In the genomic region with DNA sequence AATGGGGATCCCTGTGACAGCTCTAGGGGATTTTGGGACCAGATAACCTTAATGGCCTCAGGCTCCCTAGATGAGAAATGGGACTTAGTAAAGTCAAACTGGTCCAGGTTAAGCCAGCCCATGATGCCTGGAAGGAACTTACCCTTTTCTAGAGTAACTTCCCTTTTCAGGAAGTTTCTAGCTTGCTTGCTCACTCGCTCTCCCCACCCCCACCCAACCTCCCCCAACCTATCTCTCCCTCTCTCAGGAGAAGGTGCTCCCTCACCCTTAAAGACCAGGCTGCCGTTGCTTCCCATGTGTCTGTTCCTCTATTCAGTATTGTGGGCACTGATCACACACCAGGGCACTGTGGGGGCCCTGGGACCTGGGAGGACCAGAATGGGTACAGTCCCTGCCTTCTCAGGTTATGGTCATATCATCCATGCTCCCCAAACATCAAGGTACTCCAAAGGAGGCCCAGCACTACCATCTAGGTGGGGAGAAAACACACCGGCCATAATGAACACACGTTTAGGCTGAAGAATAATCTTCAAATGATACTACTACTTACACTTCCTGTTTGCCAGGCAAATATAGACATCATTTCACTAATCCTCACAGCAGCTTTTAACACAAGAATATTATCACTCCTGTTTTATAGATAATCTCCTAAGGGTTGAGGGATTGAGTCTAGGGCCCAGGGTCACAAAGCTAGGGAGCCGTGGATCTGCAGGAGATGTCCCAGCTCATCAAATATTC, we compare ENCODE assay signal across 21 cellular contexts. TPM values are rescaled to one million over a fixed set of nuclear protein-coding genes. Genes with fewer than 3 reads are reported as not detected.
DNase-seq lines count a peak whose midpoint lies in the region; ATAC-seq, FAIRE-seq and TF ChIP-seq lines count a peak whose summit lies in the region.
"Had no signal": no experiment of that assay in that cellular context is flagged by ENCODE, and none has a peak within 500 bp of the region (broad histone marks: within the 10 kb centered on the region; RNA-seq: fewer than 3 reads in every experiment).

No MANE protein-coding gene starts in this region.

- no peak for TF ChIP-seq EP300 in K562 (IDR thresholded peaks at IDR 0.05; ENCODE audit: low read length)

- no peak overlapping the region for H3K27ac ChIP-seq in K562 (ENCODE audit: extremely low read depth, low read depth, low read length)
- H3K27ac ChIP-seq in smooth muscle cell (ENCODE audit: low read depth): peak overlapping the region; percentile 64
- H3K27ac ChIP-seq: esophagus muscularis mucosa, right lobe of liver, RWPE1, tibial nerve had no signal

- TF ChIP-seq POLR2A in GM12891 (IDR thresholded peaks at IDR 0.05; ENCODE audit: low read depth, low read length) (no peak), K562 (conservative IDR thresholded peaks at IDR 0.05) (no peak)

- no peak overlapping the region for H3K9ac ChIP-seq in K562 (ENCODE audit: insufficient read depth in 1 of 2, low read depth in 2 of 2, low read length in 2 of 2)
- no peak overlapping the region for H3K9ac ChIP-seq in smooth muscle cell (ENCODE audit: low read depth)

- H2AFZ ChIP-seq in K562 (ENCODE audit: low read depth, low read length) (no peak overlapping the region), smooth muscle cell (ENCODE audit: low read depth) (no peak overlapping the region)

- H3K4me2 ChIP-seq in K562 (ENCODE audit: insufficient read depth, low read length) (no peak overlapping the region), smooth muscle cell (peak overlapping the region; percentile 28)

- DNase-seq in GM12891 (ENCODE audit: insufficient read length, low spot score): no peak
- peak; percentile 24 to 41 for DNase-seq in NOMO-1 (lab: John Stamatoyannopoulos, UW; ENCODE audit: unreplicated experiment in 2 of 2)
- DNase-seq in K562 (ENCODE audit: extremely low read depth in 1 of 4, low spot score in 3 of 4): peak in 2 of 4 experiments; percentile 34 to 41
- no peak for DNase-seq in smooth muscle cell (lab: John Stamatoyannopoulos, UW; ENCODE audit: unreplicated experiment)
- no peak for DNase-seq in foreskin melanocyte
- DNase-seq in EL: no peak
- DNase-seq: activated CD4-positive, alpha-beta T cell treated with anti-CD3 and anti-CD28 coated beads for 4 hours; activated naive CD8-positive, alpha-beta T cell treated with anti-CD3 and anti-CD28 coated beads, Interleukin-2, amount 10 ng/mL, durations not matched to agents 7 days and 5 days; activated T-cell treated with anti-CD3 and anti-CD28 coated beads for 4 hours; BE2C; DMS53; glutamatergic neuron; IMR-90; stimulated activated CD4-positive, alpha-beta T cell treated with anti-CD3 and anti-CD28 coated beads, Interleukin-4, amount 100 ng/mL, for 1 hour; T-helper 2 cell had no signal

- H3K4me1 ChIP-seq in K562 (replicated peaks in 1 of 2; ENCODE audit: control insufficient read depth in 2 of 2, insufficient read depth in 2 of 2, low read length in 2 of 2) (peaks cover 3 to 10% of the 10 kb centered on the region in 2 experiments; a peak in 3 of 5 replicates), smooth muscle cell (ENCODE audit: low read depth) (peaks cover 7% of the 10 kb centered on the region)
- H3K4me1 ChIP-seq: BE2C, right lobe of liver had no signal

- H3K27me3 Mint-ChIP-seq in activated T-helper 17 cell treated with anti-CD3 and anti-CD28 coated beads, Interleukin-2, amount 50 U/mL, for 72 hours: no peaks in the 10 kb centered on the region
- H3K27me3 Mint-ChIP-seq: activated naive CD8-positive, alpha-beta T cell treated with anti-CD3 and anti-CD28 coated beads, Interleukin-2, amount 10 ng/mL, durations not matched to agents 7 days and 5 days had no signal

- H3F3A ChIP-seq in smooth muscle cell (ENCODE audit: low read depth): peaks cover 6% of the 10 kb centered on the region

- POLR2A ChIA-PET in K562 (lab: Yijun Ruan, JAX): interaction anchor here (0.6 to 2.0 kb wide), 4 partner anchors 9 to 29 kb away, joined by 3 to 9 read pairs (median 3); partner anchors contain the start of gene KCNQ1OT1

- no peaks in the 10 kb centered on the region for H3K27me3 ChIP-seq in K562 (ENCODE audit: control insufficient read depth in 2 of 2, insufficient read depth in 2 of 2, low read length in 2 of 2)
- no peaks in the 10 kb centered on the region for H3K27me3 ChIP-seq in smooth muscle cell (ENCODE audit: low read depth)
- H3K27me3 ChIP-seq: BE2C, esophagus muscularis mucosa, right lobe of liver, tibial nerve had no signal

- peaks cover 48% of the 10 kb centered on the region for H3K36me3 ChIP-seq in K562 (ENCODE audit: control insufficient read depth, insufficient read depth, low read length)
- no peaks in the 10 kb centered on the region for H3K36me3 ChIP-seq in smooth muscle cell (ENCODE audit: low read depth)
- H3K36me3 ChIP-seq: BE2C, esophagus muscularis mucosa, right lobe of liver, tibial nerve had no signal

- intact Hi-C loops in K562 (cut with micrococcal nuclease): no loop called here

- TF ChIP-seq CTCF in K562 (IDR thresholded peaks at IDR 0.05 in 2 of 3, conservative IDR thresholded peaks at IDR 0.05 in 1 of 3; ENCODE audit: insufficient read depth in 2 of 3, low read depth in 1 of 3, low read length in 3 of 3): no peak
- TF ChIP-seq CTCF in smooth muscle cell (IDR thresholded peaks at IDR 0.05; ENCODE audit: borderline replicate concordance, insufficient read depth, poor library complexity, severe bottlenecking): no peak

- no peak overlapping the region for H3K27ac Mint-ChIP-seq in activated T-helper 17 cell treated with anti-CD3 and anti-CD28 coated beads, Interleukin-2, amount 50 U/mL, for 72 hours
- H3K27ac Mint-ChIP-seq: activated naive CD8-positive, alpha-beta T cell treated with anti-CD3 and anti-CD28 coated beads, Interleukin-2, amount 10 ng/mL, durations not matched to agents 7 days and 5 days had no signal

- no peaks in the 10 kb centered on the region for H3K36me3 Mint-ChIP-seq in activated T-helper 17 cell treated with anti-CD3 and anti-CD28 coated beads, Interleukin-2, amount 50 U/mL, for 72 hours (ENCODE audit: low read depth)

- no peak overlapping the region for H3K4me3 Mint-ChIP-seq in activated T-helper 17 cell treated with anti-CD3 and anti-CD28 coated beads, Interleukin-2, amount 50 U/mL, for 72 hours
- H3K4me3 Mint-ChIP-seq: activated naive CD8-positive, alpha-beta T cell treated with anti-CD3 and anti-CD28 coated beads, Interleukin-2, amount 10 ng/mL, durations not matched to agents 7 days and 5 days had no signal

- H3K9me3 ChIP-seq in K562 (replicated peaks; ENCODE audit: control insufficient read depth, insufficient read depth, low read depth, low read length) (no peaks in the 10 kb centered on the region), smooth muscle cell (replicated peaks; ENCODE audit: low read depth) (no peaks in the 10 kb centered on the region)
- H3K9me3 ChIP-seq: BE2C, esophagus muscularis mucosa, right lobe of liver, tibial nerve had no signal

- FAIRE-seq in GM12891 (lab: Jason Lieb, UNC): peak; percentile 9
- FAIRE-seq in K562 (lab: Jason Lieb, UNC): no peak
- FAIRE-seq: bronchial epithelial cell had no signal

- TF ChIP-seq RAD21 in K562 (CRISPR knock-in tag; conservative IDR thresholded peaks at IDR 0.05 in 1 of 2, IDR thresholded peaks at IDR 0.05 in 1 of 2): no peak

- no TSS peak for BruUV-seq in K562 (replicated peaks; lab: Mats Ljungman, UMichigan)

- H3K79me2 ChIP-seq in K562 (ENCODE audit: control insufficient read depth, insufficient read depth, low read length) (peaks cover 76% of the 10 kb centered on the region), smooth muscle cell (ENCODE audit: low read depth) (peaks cover 96% of the 10 kb centered on the region)

- H3K4me3 ChIP-seq in K562 (no peak overlapping the region), smooth muscle cell (no peak overlapping the region)
- H3K4me3 ChIP-seq: esophagus muscularis mucosa, right lobe of liver, tibial nerve had no signal

- no peaks in the 10 kb centered on the region for H3K9me1 ChIP-seq in K562 (ENCODE audit: control insufficient read depth, insufficient read depth, low read length)

- CTCF ChIA-PET in K562 (lab: Yijun Ruan, JAX; ENCODE audit: low intra/inter-chr PET ratio): no interaction called here

- H3K9me3 Mint-ChIP-seq in activated T-helper 17 cell treated with anti-CD3 and anti-CD28 coated beads, Interleukin-2, amount 50 U/mL, for 72 hours: no peaks in the 10 kb centered on the region
- H3K9me3 Mint-ChIP-seq: activated naive CD8-positive, alpha-beta T cell treated with anti-CD3 and anti-CD28 coated beads, Interleukin-2, amount 10 ng/mL, durations not matched to agents 7 days and 5 days had no signal

- ATAC-seq in K562: peak; percentile 44
- ATAC-seq in activated T-helper 17 cell treated with anti-CD3 and anti-CD28 coated beads, Interleukin-2, amount 50 U/mL, for 72 hours (replicated peaks): no peak
- ATAC-seq: right lobe of liver had no signal

- H3K4me1 Mint-ChIP-seq in activated T-helper 17 cell treated with anti-CD3 and anti-CD28 coated beads, Interleukin-2, amount 50 U/mL, for 72 hours: peaks cover 5% of the 10 kb centered on the region

- H4K20me1 ChIP-seq in K562 (replicated peaks; ENCODE audit: control insufficient read depth, insufficient read depth, low read length): peaks cover 36% of the 10 kb centered on the region
- peaks cover 100% of the 10 kb centered on the region for H4K20me1 ChIP-seq in smooth muscle cell (ENCODE audit: low read depth)

- in situ Hi-C loops in K562 (cut with MboI): no loop called here

- 28% methylated on average over 4 of the region's 5 CpGs for WGBS in K562 (ENCODE audit: insufficient coverage, low coverage, missing lambda C conversion rate)
- WGBS in smooth muscle cell (ENCODE audit: low lambda C conversion rate): 65% methylated on average over 5 of the region's 5 CpGs

RNA-seq across cellular contexts. Expression of gene KCNQ1OT1, which starts 18.2 kb away (rescaled TPM):
- 0.10 TPM for polyA plus RNA-seq in GM12891 (2012; ENCODE audit: low read depth, missing spikeins)
- total RNA-seq in K562 (2011; cell fraction: chromatin; rRNA removed; ENCODE audit: low replicate concordance): 32.7 and 48.2 TPM in 2 replicates
- 15.8 and 20.9 TPM in 2 replicates for total RNA-seq in K562 (2011; cell fraction: nucleolus; rRNA removed)
- 36.4 and 61.6 TPM in 2 replicates for total RNA-seq in K562 (2011; cell fraction: nucleoplasm; rRNA removed)
- 1.2 and 1.3 TPM in 2 replicates for total RNA-seq in K562 (2014; rRNA removed)
- 2.0 TPM in 2 replicates for total RNA-seq in K562 (2014; rRNA removed; fragmentation: Illumina TruSeq; extraction: Trizol)
- total RNA-seq in K562 (2015; rRNA removed; fragmentation: Illumina TruSeq; extraction: Trizol): 2.2 and 2.3 TPM in 2 replicates
- 1.4 and 1.7 TPM in 2 replicates for total RNA-seq in K562 (2021)
- 0.74 and 0.92 TPM in 2 replicates for polyA plus RNA-seq in K562 (2011; rRNA removed)
- polyA plus RNA-seq in K562 (2011; cell fraction: cytosol; rRNA removed): 0.06 and 0.15 TPM in 2 replicates
- polyA plus RNA-seq in K562 (2011; cell fraction: nucleus; rRNA removed): 5.9 and 6.5 TPM in 2 replicates
- polyA plus RNA-seq in K562 (2012): 0.38 and 0.66 TPM in 2 replicates
- 0.48 and 0.51 TPM in 2 replicates for polyA plus RNA-seq in K562 (2014; fragmentation: Illumina TruSeq; extraction: Trizol)
- polyA plus RNA-seq in K562 (2014; fragmentation: Nextera tagmentation; extraction: Ambion mirVana): under 1 TPM; 0.04 to 0.17 TPM
- 0.50 and 0.64 TPM in 2 replicates for polyA plus RNA-seq in K562 (2014; rRNA removed)
- polyA minus RNA-seq in K562 (2011; rRNA and poly(A)+ RNA removed): 7.7 and 12.9 TPM in 2 replicates
- 0.48 and 1.0 TPM in 2 replicates for polyA minus RNA-seq in K562 (2011; cell fraction: cytosol; rRNA and poly(A)+ RNA removed)
- 15.9 and 28.0 TPM in 2 replicates for polyA minus RNA-seq in K562 (2011; cell fraction: nucleus; rRNA and poly(A)+ RNA removed)
- 9.8 and 12.3 TPM in 2 replicates for total RNA-seq in smooth muscle cell
- polyA plus RNA-seq in smooth muscle cell: 1.6 and 4.6 TPM in 2 replicates
- total RNA-seq in activated T-helper 17 cell treated with anti-CD3 and anti-CD28 coated beads, Interleukin-2, amount 50 U/mL, for 72 hours: under 1 TPM; 0.24 to 0.64 TPM

Comparison
In these comparisons a context has a peak if more than half of its experiments do, and no peak if none do; other contexts are left out.
1. DNase-seq: peak in NOMO-1 (2 of 2); none in GM12891 (single experiment), smooth muscle cell (single experiment), foreskin melanocyte (single experiment) and EL (single experiment).